ENCODE assay signal across 8 cellular contexts in the genomic region with DNA sequence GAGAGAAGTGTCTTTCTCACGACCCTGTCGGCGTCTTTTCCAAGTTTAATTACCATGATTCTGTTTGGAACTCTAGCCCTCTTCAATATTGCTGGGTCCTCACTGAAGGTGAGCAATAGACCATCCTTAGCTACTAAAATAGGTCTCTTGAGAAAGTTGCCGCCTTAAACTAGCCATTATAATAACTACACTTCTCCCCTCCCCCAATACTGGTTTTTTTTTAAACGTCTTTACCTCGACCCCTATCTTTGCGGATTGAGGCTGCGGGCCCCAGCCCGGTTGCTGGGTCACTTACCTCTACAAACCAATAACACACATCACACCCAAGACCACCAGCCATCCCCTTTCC. TPM values are rescaled to one million over a fixed set of nuclear protein-coding genes. Genes with fewer than 3 reads are reported as not detected.
A peak's percentile ranks its signal among the peaks of the same experiment; 100 is the strongest.
DNase-seq lines count a peak whose midpoint lies in the region; ATAC-seq and TF ChIP-seq lines count a peak whose summit lies in the region.

No MANE protein-coding gene starts in this region.

- peak overlapping the region; percentile 93 for H3K9ac ChIP-seq in mesenchymal stem cell (ENCODE audit: low read length)

- H3K36me3 ChIP-seq in cardiac muscle cell (peaks cover 32% of the 10 kb centered on the region), mesenchymal stem cell (ENCODE audit: control insufficient read depth in 1 of 2, insufficient read depth in 2 of 2, low read depth in 1 of 2, low read length in 2 of 2) (peaks cover 13 to 39% of the 10 kb centered on the region in 2 experiments), vagina (peaks cover 0 to 36% of the 10 kb centered on the region in 2 donors)

- 1% methylated on average over 9 of the region's 9 CpGs for WGBS in mesenchymal stem cell

- no peaks in the 10 kb centered on the region for H3K9me3 Mint-ChIP-seq in naive thymus-derived CD8-positive, alpha-beta T cell
- no peaks in the 10 kb centered on the region for H3K9me3 Mint-ChIP-seq in activated CD4-positive, alpha-beta T cell treated with anti-CD3 and anti-CD28 coated beads, Interleukin-2, amount 10 ng/mL, durations not matched to agents 7 days and 5 days

- POLR2A ChIA-PET in naive thymus-derived CD8-positive, alpha-beta T cell (lab: Charles Lee): interaction anchor here (0.6 to 4.7 kb wide), 15 partner anchors 9 to 471 kb away, joined by 3 to 176 read pairs (median 6); partner anchors contain the start of genes FALEC, GOLPH3L, MCL1 and RPRD2
- POLR2A ChIA-PET in activated CD4-positive, alpha-beta T cell treated with anti-CD3 and anti-CD28 coated beads, Interleukin-2, amount 10 ng/mL, durations not matched to agents 7 days and 5 days (lab: Charles Lee): interaction anchor here (0.9 to 1.7 kb wide), 2 partner anchors 49 to 68 kb away, joined by 3 to 9 read pairs; partner anchors contain the start of genes GOLPH3L and MCL1

- TF ChIP-seq CTCF in cardiac muscle cell (IDR thresholded peaks at IDR 0.05; ENCODE audit: low read depth, low read length): no peak
- no peak for TF ChIP-seq CTCF in cardiac fibroblast (IDR thresholded peaks at IDR 0.05; ENCODE audit: low read depth, low read length)
- TF ChIP-seq CTCF in vagina (IDR thresholded peaks at IDR 0.05): no peak

- no peaks in the 10 kb centered on the region for H3K27me3 Mint-ChIP-seq in naive thymus-derived CD8-positive, alpha-beta T cell
- no peaks in the 10 kb centered on the region for H3K27me3 Mint-ChIP-seq in activated CD4-positive, alpha-beta T cell treated with anti-CD3 and anti-CD28 coated beads, Interleukin-2, amount 10 ng/mL, durations not matched to agents 7 days and 5 days

- H2BK15ac ChIP-seq in mesenchymal stem cell (ENCODE audit: low read depth, poor library complexity, severe bottlenecking): no peak overlapping the region

- CTCF ChIA-PET in activated CD4-positive, alpha-beta T cell treated with anti-CD3 and anti-CD28 coated beads, Interleukin-2, amount 10 ng/mL, durations not matched to agents 7 days and 5 days (lab: Charles Lee): interaction anchor here (0.9 to 3.7 kb wide), 7 partner anchors 10 to 111 kb away, joined by 3 to 22 read pairs (median 3); no protein-coding TSS in a partner anchor

- no peak overlapping the region for H3K4me3 Mint-ChIP-seq in naive thymus-derived CD8-positive, alpha-beta T cell
- H3K4me3 Mint-ChIP-seq in activated CD4-positive, alpha-beta T cell treated with anti-CD3 and anti-CD28 coated beads, Interleukin-2, amount 10 ng/mL, durations not matched to agents 7 days and 5 days: no peak overlapping the region

- H3K4me2 ChIP-seq in mesenchymal stem cell (ENCODE audit: low read length, poor library complexity, severe bottlenecking): peak overlapping the region; percentile 91

- no peak overlapping the region for H2BK12ac ChIP-seq in mesenchymal stem cell (ENCODE audit: low read length in 2 of 2)

- no peak overlapping the region for H3K14ac ChIP-seq in mesenchymal stem cell (ENCODE audit: low read length in 2 of 2)

- peak overlapping the region; percentile 73 for H2BK120ac ChIP-seq in mesenchymal stem cell (ENCODE audit: low read depth, low read length)

- ATAC-seq in Right ventricle myocardium inferior: no peak
- ATAC-seq in naive thymus-derived CD8-positive, alpha-beta T cell: no peak

- intact Hi-C loops in Right ventricle myocardium inferior (cut with DNase I): loop anchor here (2.0 to 10.0 kb wide), 3 partner anchors 50 to 164 kb away; partner anchors contain the start of gene MCL1
- intact Hi-C loops in vagina (cut with DNase I): loop anchor here (5.0 kb wide), 1 partner anchor 66 kb away; no protein-coding TSS in a partner anchor

- peaks cover 6% of the 10 kb centered on the region for H3K4me1 ChIP-seq in cardiac muscle cell (ENCODE audit: low read depth)
- H3K4me1 ChIP-seq in mesenchymal stem cell (ENCODE audit: control insufficient read depth, insufficient read depth, low read depth, low read length): peaks cover 6% of the 10 kb centered on the region
- H3K4me1 ChIP-seq in vagina: peaks cover 55% of the 10 kb centered on the region

- DNase-seq in cardiac muscle cell (ENCODE audit: low read depth in 1 of 2, low spot score in 1 of 2): no peak
- no peak for DNase-seq in Right ventricle myocardium inferior (ENCODE audit: missing footprints)
- no peak for DNase-seq in cardiac fibroblast (ENCODE audit: low read depth in 2 of 2)
- no peak for DNase-seq in mesenchymal stem cell
- no peak for DNase-seq in vagina (ENCODE audit: extremely low spot score in 2 of 2)
- no peak for DNase-seq in naive thymus-derived CD8-positive, alpha-beta T cell
- DNase-seq in 8988T: no peak
- no peak for DNase-seq in activated CD4-positive, alpha-beta T cell treated with anti-CD3 and anti-CD28 coated beads, Interleukin-2, amount 10 ng/mL, durations not matched to agents 7 days and 5 days

- TF ChIP-seq POLR2A in vagina (IDR thresholded peaks at IDR 0.05): no peak

- peaks cover 15 to 23% (median 18%) of the 10 kb centered on the region in 4 donors for H3K4me1 Mint-ChIP-seq in naive thymus-derived CD8-positive, alpha-beta T cell
- H3K4me1 Mint-ChIP-seq in activated CD4-positive, alpha-beta T cell treated with anti-CD3 and anti-CD28 coated beads, Interleukin-2, amount 10 ng/mL, durations not matched to agents 7 days and 5 days: peaks cover 32% of the 10 kb centered on the region

- H3K9me3 ChIP-seq in cardiac muscle cell (ENCODE audit: low read depth): no peaks in the 10 kb centered on the region
- H3K9me3 ChIP-seq in mesenchymal stem cell (ENCODE audit: control insufficient read depth, low read length): no peaks in the 10 kb centered on the region
- H3K9me3 ChIP-seq in vagina: no peaks in the 10 kb centered on the region

- H3K27ac ChIP-seq in cardiac muscle cell (peak overlapping the region; percentile 97), mesenchymal stem cell (ENCODE audit: low read length, poor library complexity, severe bottlenecking) (peak overlapping the region; percentile 26), vagina (peak overlapping the region; percentile 98)

- no peak overlapping the region for H2AK5ac ChIP-seq in mesenchymal stem cell (ENCODE audit: low read length, severe bottlenecking)

- H4K8ac ChIP-seq in mesenchymal stem cell (ENCODE audit: low read length): no peak overlapping the region

- peak overlapping the region; percentile 50 for H2BK5ac ChIP-seq in mesenchymal stem cell (ENCODE audit: low read depth, low read length, poor library complexity, severe bottlenecking)

- no peak overlapping the region for H3K27ac Mint-ChIP-seq in naive thymus-derived CD8-positive, alpha-beta T cell
- no peak overlapping the region for H3K27ac Mint-ChIP-seq in activated CD4-positive, alpha-beta T cell treated with anti-CD3 and anti-CD28 coated beads, Interleukin-2, amount 10 ng/mL, durations not matched to agents 7 days and 5 days

- no peak overlapping the region for H4K91ac ChIP-seq in mesenchymal stem cell (ENCODE audit: low read length)

- H3K23ac ChIP-seq in mesenchymal stem cell (ENCODE audit: low read length in 2 of 2): no peak overlapping the region

- no peak overlapping the region for H3K18ac ChIP-seq in mesenchymal stem cell (ENCODE audit: low read depth in 1 of 2, low read length in 2 of 2)

- peaks cover 17% of the 10 kb centered on the region for H3K79me1 ChIP-seq in mesenchymal stem cell (replicated peaks; ENCODE audit: low read length, poor library complexity, severe bottlenecking)

- peak overlapping the region; percentile 57 for H3K4me3 ChIP-seq in cardiac muscle cell
- H3K4me3 ChIP-seq in cardiac fibroblast (replicated peaks in 1 of 2; ENCODE audit: low read depth in 2 of 2, low read length in 2 of 2): peak overlapping the region; percentile 62 to 74
- peak overlapping the region; percentile 76 to 94 for H3K4me3 ChIP-seq in mesenchymal stem cell (ENCODE audit: insufficient read depth in 1 of 2, low read depth in 1 of 2, low read length in 2 of 2)
- peak overlapping the region; percentile 63 to 68 for H3K4me3 ChIP-seq in vagina

- no peak overlapping the region for H3K4ac ChIP-seq in mesenchymal stem cell (ENCODE audit: low read depth in 1 of 2, low read length in 2 of 2)

- H3K36me3 Mint-ChIP-seq in naive thymus-derived CD8-positive, alpha-beta T cell: peaks cover 10 to 44% (median 21%) of the 10 kb centered on the region in 3 donors
- peaks cover 32% of the 10 kb centered on the region for H3K36me3 Mint-ChIP-seq in activated CD4-positive, alpha-beta T cell treated with anti-CD3 and anti-CD28 coated beads, Interleukin-2, amount 10 ng/mL, durations not matched to agents 7 days and 5 days (ENCODE audit: low read depth)

- H3K27me3 ChIP-seq in cardiac muscle cell: no peaks in the 10 kb centered on the region
- no peaks in the 10 kb centered on the region for H3K27me3 ChIP-seq in mesenchymal stem cell (ENCODE audit: control insufficient read depth in 1 of 2, insufficient read depth in 1 of 2, low read length in 2 of 2)
- H3K27me3 ChIP-seq in vagina: no peaks in the 10 kb centered on the region

- no peak overlapping the region for H2AFZ ChIP-seq in mesenchymal stem cell (ENCODE audit: low read depth, low read length)

RNA-seq across cellular contexts. Expression of gene ENSA, which starts 0.7 kb away (rescaled TPM):
- total RNA-seq in cardiac muscle cell: 65.9 and 158 TPM in 2 replicates
- polyA plus RNA-seq in cardiac muscle cell: 62.2 and 82.2 TPM in 2 replicates
- 131 TPM for total RNA-seq in Right ventricle myocardium inferior
- 71.3 TPM for polyA plus RNA-seq in mesenchymal stem cell (2013, experiment 1 of 2)
- 71.6 TPM for polyA plus RNA-seq in mesenchymal stem cell (2013, experiment 2 of 2)
- total RNA-seq in vagina: 117 TPM
- 100 to 1,000 TPM; 115 to 117 TPM for total RNA-seq in naive thymus-derived CD8-positive, alpha-beta T cell
- polyA plus RNA-seq in naive thymus-derived CD8-positive, alpha-beta T cell: 10 to 100 TPM; 55.2 to 64.4 (median 63.7) TPM
- total RNA-seq in activated CD4-positive, alpha-beta T cell treated with anti-CD3 and anti-CD28 coated beads, Interleukin-2, amount 10 ng/mL, durations not matched to agents 7 days and 5 days: 100 to 1,000 TPM; 192 to 193 TPM

RNA-seq across cellular contexts. Expression of gene MCL1, which starts 49.3 kb away (rescaled TPM):
- 96.5 and 101 TPM in 2 replicates for total RNA-seq in cardiac muscle cell
- 61.2 and 65.2 TPM in 2 replicates for polyA plus RNA-seq in cardiac muscle cell
- total RNA-seq in Right ventricle myocardium inferior: 99.7 TPM
- polyA plus RNA-seq in mesenchymal stem cell (2013, experiment 1 of 2): 229 TPM
- 224 TPM for polyA plus RNA-seq in mesenchymal stem cell (2013, experiment 2 of 2)
- 181 TPM for total RNA-seq in vagina
- 100 to 1,000 TPM; 291 TPM for total RNA-seq in naive thymus-derived CD8-positive, alpha-beta T cell
- polyA plus RNA-seq in naive thymus-derived CD8-positive, alpha-beta T cell: 100 to 1,000 TPM; 125 to 170 (median 146) TPM
- total RNA-seq in activated CD4-positive, alpha-beta T cell treated with anti-CD3 and anti-CD28 coated beads, Interleukin-2, amount 10 ng/mL, durations not matched to agents 7 days and 5 days: 100 to 1,000 TPM; 260 to 311 TPM

Comparison
In these comparisons a context has a peak if more than half of its experiments do, and no peak if none do; other contexts are left out.
1. H3K27ac ChIP-seq: peak in every context shown above with its lines; median percentile 98 in vagina; 97 in cardiac muscle cell; 26 in mesenchymal stem cell.